ENCODE assay signal across 8 cellular contexts in the genomic region with DNA sequence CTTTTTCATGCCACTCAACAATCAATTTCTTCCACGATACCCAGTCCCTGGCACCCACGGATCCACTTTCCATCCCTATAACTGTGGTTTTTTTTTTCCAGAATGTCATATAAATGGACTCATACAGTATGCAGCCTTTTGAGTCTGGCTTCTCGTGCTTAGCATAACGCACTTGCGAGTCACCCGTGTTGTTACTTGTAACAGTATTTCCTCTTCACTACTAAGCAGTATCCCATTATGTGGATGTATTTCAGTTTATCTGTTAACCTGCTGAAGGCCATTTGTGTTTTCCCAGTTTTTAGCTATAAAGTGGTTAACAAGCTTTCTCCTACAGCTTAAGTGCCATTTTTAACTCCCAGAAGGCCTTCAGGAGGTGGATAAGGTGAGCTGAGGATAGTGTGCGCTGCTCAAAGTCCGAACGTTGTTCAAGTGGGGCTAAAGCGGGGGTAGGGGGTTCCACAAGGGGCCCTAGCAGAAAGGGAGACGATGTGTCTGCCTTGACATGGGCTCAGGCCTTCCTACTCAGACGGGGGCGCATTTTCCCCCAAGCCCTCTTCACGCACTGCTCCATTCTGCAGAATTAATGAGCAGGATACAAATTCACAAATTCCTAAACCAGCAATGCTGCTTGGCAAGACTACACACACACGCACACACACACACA. TPM values are rescaled to one million over a fixed set of nuclear protein-coding genes. Genes with fewer than 3 reads are reported as not detected.
DNase-seq lines count a peak whose midpoint lies in the region; ATAC-seq and TF ChIP-seq lines count a peak whose summit lies in the region.

No MANE protein-coding gene starts in this region.

- peak overlapping the region; percentile 95 for H3K4me3 Mint-ChIP-seq in activated CD4-positive, alpha-beta T cell treated with anti-CD3 and anti-CD28 coated beads for 36 hours
- peak overlapping the region; percentile 89 for H3K4me3 Mint-ChIP-seq in activated CD4-positive, alpha-beta T cell treated with anti-CD3 and anti-CD28 coated beads, Interleukin-2, amount 10 ng/mL, durations not matched to agents 7 days and 5 days

- POLR2A ChIA-PET in activated CD4-positive, alpha-beta T cell treated with anti-CD3 and anti-CD28 coated beads for 36 hours (lab: Charles Lee): interaction anchor here (0.6 kb wide), 1 partner anchor 18 kb away, joined by 6 read pairs; no protein-coding TSS in a partner anchor
- POLR2A ChIA-PET in activated CD4-positive, alpha-beta T cell treated with anti-CD3 and anti-CD28 coated beads, Interleukin-2, amount 10 ng/mL, durations not matched to agents 7 days and 5 days (lab: Charles Lee): interaction anchor here (0.9 kb wide), 1 partner anchor 13 kb away, joined by 4 read pairs; no protein-coding TSS in a partner anchor

- H3K27me3 Mint-ChIP-seq in activated CD4-positive, alpha-beta T cell treated with anti-CD3 and anti-CD28 coated beads for 36 hours: no peaks in the 10 kb centered on the region
- no peaks in the 10 kb centered on the region for H3K27me3 Mint-ChIP-seq in activated CD4-positive, alpha-beta T cell treated with anti-CD3 and anti-CD28 coated beads, Interleukin-2, amount 10 ng/mL, durations not matched to agents 7 days and 5 days

- peak; percentile 1 for ATAC-seq in activated CD4-positive, alpha-beta T cell treated with anti-CD3 and anti-CD28 coated beads for 36 hours
- no peak for ATAC-seq in HG03025 (IDR thresholded peaks at IDR 0.05; ENCODE audit: low FRiP score, unreplicated experiment)

- intact Hi-C loops in activated CD4-positive, alpha-beta T cell treated with anti-CD3 and anti-CD28 coated beads for 36 hours (cut with DNase I, micrococcal nuclease): loop anchor here (1.0 to 5.0 kb wide), 5 partner anchors 48 to 1060 kb away; a partner anchor contains a TSS

- peaks cover 71% of the 10 kb centered on the region for H3K4me1 Mint-ChIP-seq in activated CD4-positive, alpha-beta T cell treated with anti-CD3 and anti-CD28 coated beads for 36 hours
- peaks cover 73% of the 10 kb centered on the region for H3K4me1 Mint-ChIP-seq in activated CD4-positive, alpha-beta T cell treated with anti-CD3 and anti-CD28 coated beads, Interleukin-2, amount 10 ng/mL, durations not matched to agents 7 days and 5 days

- H3K27me3 ChIP-seq in HUES64 (ENCODE audit: insufficient read depth, low read length): no peaks in the 10 kb centered on the region
- no peaks in the 10 kb centered on the region for H3K27me3 ChIP-seq in neuron (ENCODE audit: insufficient read depth, low read length)

- peak; percentile 31 for DNase-seq in activated CD4-positive, alpha-beta T cell treated with anti-CD3 and anti-CD28 coated beads for 36 hours
- no peak for DNase-seq in activated CD4-positive, alpha-beta T cell treated with anti-CD3 and anti-CD28 coated beads, Interleukin-2, amount 50 U/mL, for 48 hours
- DNase-seq in activated CD4-positive, alpha-beta T cell treated with anti-CD3 and anti-CD28 coated beads, Interleukin-2, amount 10 ng/mL, durations not matched to agents 7 days and 5 days: peak; percentile 28
- DNase-seq in fibroblast of pulmonary artery (ENCODE audit: low read depth) (peak; percentile 50), foreskin melanocyte (no peak)

- peak overlapping the region; percentile 96 for H3K9ac ChIP-seq in HUES64 (ENCODE audit: low read depth, low read length)

- peak overlapping the region; percentile 99 for H3K27ac Mint-ChIP-seq in activated CD4-positive, alpha-beta T cell treated with anti-CD3 and anti-CD28 coated beads for 36 hours
- H3K27ac Mint-ChIP-seq in activated CD4-positive, alpha-beta T cell treated with anti-CD3 and anti-CD28 coated beads, Interleukin-2, amount 10 ng/mL, durations not matched to agents 7 days and 5 days: peak overlapping the region; percentile 96

- H3K9me3 Mint-ChIP-seq in activated CD4-positive, alpha-beta T cell treated with anti-CD3 and anti-CD28 coated beads for 36 hours (ENCODE audit: low read depth): no peaks in the 10 kb centered on the region
- H3K9me3 Mint-ChIP-seq in activated CD4-positive, alpha-beta T cell treated with anti-CD3 and anti-CD28 coated beads, Interleukin-2, amount 10 ng/mL, durations not matched to agents 7 days and 5 days: no peaks in the 10 kb centered on the region

- WGBS in HUES64: 10% methylated on average over 15 of the region's 15 CpGs

- TF ChIP-seq CTCF in fibroblast of pulmonary artery (IDR thresholded peaks at IDR 0.05; ENCODE audit: low read length, missing control alignments): no peak

- H3K4me3 ChIP-seq in HUES64 (ENCODE audit: low read length) (peak overlapping the region; percentile 78), fibroblast of pulmonary artery (replicated peaks; ENCODE audit: low read depth, low read length) (peak overlapping the region; percentile 73), neuron (ENCODE audit: low read length) (peak overlapping the region; percentile 73)

- peak overlapping the region; percentile 73 for H2AFZ ChIP-seq in neuron (ENCODE audit: low read depth, low read length)

- CTCF ChIA-PET in activated CD4-positive, alpha-beta T cell treated with anti-CD3 and anti-CD28 coated beads for 36 hours (lab: Charles Lee): interaction anchor here (0.5 to 2.6 kb wide), 6 partner anchors 15 to 115 kb away, joined by 3 to 9 read pairs (median 4); no protein-coding TSS in a partner anchor
- CTCF ChIA-PET in activated CD4-positive, alpha-beta T cell treated with anti-CD3 and anti-CD28 coated beads, Interleukin-2, amount 10 ng/mL, durations not matched to agents 7 days and 5 days (lab: Charles Lee): interaction anchor here (0.6 to 1.5 kb wide), 4 partner anchors 16 to 434 kb away, joined by 3 to 4 read pairs (median 4); no protein-coding TSS in a partner anchor

- H3K9me3 ChIP-seq in HUES64 (ENCODE audit: insufficient read depth, low read depth, low read length): no peaks in the 10 kb centered on the region
- H3K9me3 ChIP-seq in neuron (ENCODE audit: low read length): no peaks in the 10 kb centered on the region

- H3K36me3 Mint-ChIP-seq in activated CD4-positive, alpha-beta T cell treated with anti-CD3 and anti-CD28 coated beads for 36 hours (ENCODE audit: low read depth): peaks cover 52% of the 10 kb centered on the region
- H3K36me3 Mint-ChIP-seq in activated CD4-positive, alpha-beta T cell treated with anti-CD3 and anti-CD28 coated beads, Interleukin-2, amount 10 ng/mL, durations not matched to agents 7 days and 5 days (ENCODE audit: low read depth): peaks cover 45% of the 10 kb centered on the region

- peaks cover 19% of the 10 kb centered on the region for H3K36me3 ChIP-seq in HUES64 (ENCODE audit: insufficient read depth, low read length)
- peaks cover 14% of the 10 kb centered on the region for H3K36me3 ChIP-seq in neuron (ENCODE audit: insufficient read depth, low read length)

- peak overlapping the region; percentile 98 for H3K27ac ChIP-seq in HUES64 (ENCODE audit: low read depth, low read length)

- H3K4me1 ChIP-seq in HUES64 (ENCODE audit: insufficient read depth, low read length) (peaks cover 39% of the 10 kb centered on the region), neuron (ENCODE audit: insufficient read depth, low read length) (peaks cover 28% of the 10 kb centered on the region)

RNA-seq across cellular contexts. Expression of a gene that starts 0.8 kb away (rescaled TPM):
- total RNA-seq in activated CD4-positive, alpha-beta T cell treated with anti-CD3 and anti-CD28 coated beads for 36 hours: 100 to 1,000 TPM; 310 to 332 TPM
- polyA plus RNA-seq in HUES64 (2013, experiment 1 of 2): 110 TPM
- polyA plus RNA-seq in HUES64 (2013, experiment 2 of 2): 104 TPM
- 100 to 1,000 TPM; 384 to 394 TPM for total RNA-seq in activated CD4-positive, alpha-beta T cell treated with anti-CD3 and anti-CD28 coated beads, Interleukin-2, amount 10 ng/mL, durations not matched to agents 7 days and 5 days

RNA-seq across cellular contexts. Expression of a gene that starts 39.6 kb away (rescaled TPM):
- under 1 TPM in 1 of 2 experiments, not detected in 1; 0.07 TPM for total RNA-seq in activated CD4-positive, alpha-beta T cell treated with anti-CD3 and anti-CD28 coated beads for 36 hours
- polyA plus RNA-seq in HUES64 (2013, experiment 1 of 2): 1.5 TPM
- 1.8 TPM for polyA plus RNA-seq in HUES64 (2013, experiment 2 of 2)
- total RNA-seq in activated CD4-positive, alpha-beta T cell treated with anti-CD3 and anti-CD28 coated beads, Interleukin-2, amount 10 ng/mL, durations not matched to agents 7 days and 5 days: not detected

RNA-seq across cellular contexts. Expression of a gene that starts 48.8 kb away (rescaled TPM):
- total RNA-seq in activated CD4-positive, alpha-beta T cell treated with anti-CD3 and anti-CD28 coated beads for 36 hours: 100 to 1,000 TPM in 1 of 2 experiments, 10 to 100 TPM in 1; 89.3 to 101 TPM
- 50.7 TPM for polyA plus RNA-seq in HUES64 (2013, experiment 1 of 2)
- 60.2 TPM for polyA plus RNA-seq in HUES64 (2013, experiment 2 of 2)
- total RNA-seq in activated CD4-positive, alpha-beta T cell treated with anti-CD3 and anti-CD28 coated beads, Interleukin-2, amount 10 ng/mL, durations not matched to agents 7 days and 5 days: 100 to 1,000 TPM; 106 to 131 TPM

Comparison
In these comparisons a context has a peak if more than half of its experiments do, and no peak if none do; other contexts are left out.
1. DNase-seq: peak in activated CD4-positive, alpha-beta T cell treated with anti-CD3 and anti-CD28 coated beads for 36 hours (single experiment), activated CD4-positive, alpha-beta T cell treated with anti-CD3 and anti-CD28 coated beads, Interleukin-2, amount 10 ng/mL, durations not matched to agents 7 days and 5 days (single experiment) and fibroblast of pulmonary artery (single experiment); none in activated CD4-positive, alpha-beta T cell treated with anti-CD3 and anti-CD28 coated beads, Interleukin-2, amount 50 U/mL, for 48 hours (0 of 2) and foreskin melanocyte (single experiment).
2. Peak in every context shown above with its lines, with median percentiles within 50 percentile points of each other: H3K4me3 ChIP-seq.